In genomic region chr6:106749611-106750010, GRCh38 we compare ENCODE assay signal across 1 cellular context.
TF ChIP-seq lines count a peak whose summit lies in the region.

No MANE protein-coding gene starts in this region.

TF ChIP-seq in A549, 52 proteins besides CTCF, POLR2A, EP300 and RAD21 (continued from another document):
- TF ChIP-seq RNF2 (IDR thresholded peaks at IDR 0.05; ENCODE audit: borderline replicate concordance, low read depth) = no peak
- TF ChIP-seq HOXB13 (CRISPR knock-in tag; IDR thresholded peaks at IDR 0.05; ENCODE audit: low read depth) = no peak
- no peak for TF ChIP-seq CBX8 (IDR thresholded peaks at IDR 0.05)
- TF ChIP-seq RARB (CRISPR knock-in tag; IDR thresholded peaks at IDR 0.05) = no peak
- TF ChIP-seq CBX2 (IDR thresholded peaks at IDR 0.05; ENCODE audit: borderline replicate concordance, low read depth) = no peak
TF ChIP-seq in A549: peak in this region for 0.
